In the genomic region with DNA sequence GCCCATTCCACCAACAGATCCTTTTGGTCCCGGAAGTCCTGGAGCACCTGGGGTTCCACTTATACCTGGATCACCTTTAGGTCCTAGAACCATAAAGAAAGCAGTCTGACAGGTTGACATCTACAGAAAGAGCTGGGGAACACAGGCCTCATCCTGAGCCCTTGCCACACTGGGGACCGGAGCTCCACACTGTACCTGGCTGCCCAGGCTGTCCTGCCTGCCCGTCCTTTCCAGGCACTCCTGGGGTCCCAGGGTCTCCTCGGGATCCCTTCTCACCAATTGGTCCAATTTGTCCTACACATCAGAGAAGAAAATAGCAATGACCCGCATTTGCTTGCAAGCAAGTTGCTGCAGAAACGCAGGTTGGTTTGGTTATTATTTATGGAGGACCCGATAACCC, we compare ENCODE assay signal across 40 cellular contexts.
"Had no signal": no experiment of that assay in that cellular context is flagged by ENCODE, and none has a peak within 500 bp of the region (broad histone marks: within the 10 kb centered on the region; RNA-seq: fewer than 3 reads in every experiment).

No MANE protein-coding gene starts in this region.

- H3K4me3 Mint-ChIP-seq: activated CD4-positive, alpha-beta memory T cell treated with anti-CD3 and anti-CD28 coated beads, Interleukin-2, amount 10 ng/mL, durations not matched to agents 7 days and 5 days; activated CD4-positive, alpha-beta T cell treated with anti-CD3 and anti-CD28 coated beads for 36 hours; activated CD4-positive, alpha-beta T cell treated with anti-CD3 and anti-CD28 coated beads, Interleukin-2, amount 10 ng/mL, durations not matched to agents 7 days and 5 days; activated CD8-positive, alpha-beta memory T cell treated with anti-CD3 and anti-CD28 coated beads, Interleukin-2, amount 10 ng/mL, durations not matched to agents 7 days and 5 days; activated CD8-positive, alpha-beta T cell treated with anti-CD3 and anti-CD28 coated beads, Interleukin-2, amount 10 ng/mL, durations not matched to agents 7 days and 5 days; activated naive CD4-positive, alpha-beta T cell treated with anti-CD3 and anti-CD28 coated beads, Interleukin-2, amount 10 ng/mL, durations not matched to agents 7 days and 5 days; activated naive CD4-positive, alpha-beta T cell treated with anti-CD3 and anti-CD28 coated beads, Interleukin-2, amount 50 U/mL, for 24 hours; activated naive CD8-positive, alpha-beta T cell; activated naive CD8-positive, alpha-beta T cell treated with anti-CD3 and anti-CD28 coated beads, Interleukin-2, amount 10 ng/mL, durations not matched to agents 7 days and 5 days; activated naive CD8-positive, alpha-beta T cell treated with anti-CD3 and anti-CD28 coated beads, Interleukin-2, amount 50 U/mL, for 24 hours; activated T-cell treated with anti-CD3 and anti-CD28 coated beads, Interleukin-2, amount 50 U/mL, for 24 hours; central memory CD8-positive, alpha-beta T cell; T-helper 1 cell treated with Interleukin-12 subunit alpha and Interleukin-12 subunit beta and Interleukin-4 antibody, amounts not matched to agents 30 μg/mL and 1 μg/mL, for 36 hours; T-helper 2 cell treated with Interferon-gamma antibody and Interleukin-4, amounts not matched to agents 5 μg/mL and 100 μg/mL, for 36 hours; WTC11 had no signal

- H3K36me3 Mint-ChIP-seq: activated CD8-positive, alpha-beta memory T cell treated with anti-CD3 and anti-CD28 coated beads, Interleukin-2, amount 10 ng/mL, durations not matched to agents 7 days and 5 days; activated naive CD4-positive, alpha-beta T cell treated with anti-CD3 and anti-CD28 coated beads, Interleukin-2, amount 10 ng/mL, durations not matched to agents 7 days and 5 days; activated naive CD4-positive, alpha-beta T cell treated with anti-CD3 and anti-CD28 coated beads, Interleukin-2, amount 50 U/mL, for 24 hours; activated naive CD8-positive, alpha-beta T cell treated with anti-CD3 and anti-CD28 coated beads, Interleukin-2, amount 10 ng/mL, durations not matched to agents 7 days and 5 days had no signal

- H3K27ac ChIP-seq: ascending aorta, body of pancreas, brain microvascular endothelial cell, breast epithelium, cardiac muscle cell, WERI-Rb-1 had no signal

- H3K4me1 Mint-ChIP-seq: activated CD4-positive, alpha-beta memory T cell treated with anti-CD3 and anti-CD28 coated beads, Interleukin-2, amount 10 ng/mL, durations not matched to agents 7 days and 5 days; activated CD4-positive, alpha-beta T cell treated with anti-CD3 and anti-CD28 coated beads for 36 hours; activated CD4-positive, alpha-beta T cell treated with anti-CD3 and anti-CD28 coated beads, Interleukin-2, amount 10 ng/mL, durations not matched to agents 7 days and 5 days; activated CD8-positive, alpha-beta memory T cell treated with anti-CD3 and anti-CD28 coated beads, Interleukin-2, amount 10 ng/mL, durations not matched to agents 7 days and 5 days; activated naive CD4-positive, alpha-beta T cell treated with anti-CD3 and anti-CD28 coated beads, Interleukin-2, amount 10 ng/mL, durations not matched to agents 7 days and 5 days; activated naive CD4-positive, alpha-beta T cell treated with anti-CD3 and anti-CD28 coated beads, Interleukin-2, amount 50 U/mL, for 24 hours; activated naive CD8-positive, alpha-beta T cell treated with anti-CD3 and anti-CD28 coated beads, Interleukin-2, amount 10 ng/mL, durations not matched to agents 7 days and 5 days; activated naive CD8-positive, alpha-beta T cell treated with anti-CD3 and anti-CD28 coated beads, Interleukin-2, amount 50 U/mL, for 24 hours; central memory CD8-positive, alpha-beta T cell had no signal

- ATAC-seq: activated CD4-positive, alpha-beta T cell treated with anti-CD3 and anti-CD28 coated beads for 36 hours; activated CD4-positive, CD25-positive, alpha-beta regulatory T cell treated with anti-CD3 and anti-CD28 coated beads, Interleukin-2, amount 50 U/mL, for 24 hours; activated CD8-positive, alpha-beta memory T cell treated with anti-CD3 and anti-CD28 coated beads, Interleukin-2, amount 10 ng/mL, durations not matched to agents 7 days and 5 days; activated CD8-positive, alpha-beta T cell treated with anti-CD3 and anti-CD28 coated beads, Interleukin-2, amount 10 ng/mL, durations not matched to agents 7 days and 5 days; activated naive CD8-positive, alpha-beta T cell treated with anti-CD3 and anti-CD28 coated beads, Interleukin-2, amount 50 U/mL, for 24 hours; body of pancreas; WTC11 had no signal

- H3K4me1 ChIP-seq: ascending aorta, breast epithelium had no signal

- H3K27me3 Mint-ChIP-seq: activated CD4-positive, alpha-beta memory T cell treated with anti-CD3 and anti-CD28 coated beads, Interleukin-2, amount 10 ng/mL, durations not matched to agents 7 days and 5 days; activated CD8-positive, alpha-beta memory T cell treated with anti-CD3 and anti-CD28 coated beads, Interleukin-2, amount 10 ng/mL, durations not matched to agents 7 days and 5 days; activated naive CD4-positive, alpha-beta T cell treated with anti-CD3 and anti-CD28 coated beads, Interleukin-2, amount 10 ng/mL, durations not matched to agents 7 days and 5 days; central memory CD8-positive, alpha-beta T cell had no signal

- H3K4me3 ChIP-seq: ascending aorta, body of pancreas, breast epithelium, cardiac muscle cell had no signal

- H3K9me3 ChIP-seq: ascending aorta had no signal

- DNase-seq: activated CD4-positive, alpha-beta memory T cell treated with anti-CD3 and anti-CD28 coated beads, Interleukin-2, amount 10 ng/mL, durations not matched to agents 7 days and 5 days; activated CD4-positive, alpha-beta T cell treated with anti-CD3 and anti-CD28 coated beads for 1 hour; activated CD4-positive, alpha-beta T cell treated with anti-CD3 and anti-CD28 coated beads for 36 hours; activated CD4-positive, alpha-beta T cell treated with anti-CD3 and anti-CD28 coated beads for 48 hours; activated CD4-positive, alpha-beta T cell treated with anti-CD3 and anti-CD28 coated beads, Interleukin-2, amount 10 ng/mL, durations not matched to agents 7 days and 5 days; activated CD4-positive, alpha-beta T cell treated with anti-CD3 and anti-CD28 coated beads, Interleukin-2, amount 50 U/mL, for 48 hours; activated CD4-positive, CD25-positive, alpha-beta regulatory T cell; activated CD8-positive, alpha-beta memory T cell treated with anti-CD3 and anti-CD28 coated beads for 24 hours; activated CD8-positive, alpha-beta memory T cell treated with anti-CD3 and anti-CD28 coated beads, Interleukin-2, amount 10 ng/mL, durations not matched to agents 7 days and 5 days; activated CD8-positive, alpha-beta memory T cell treated with anti-CD3 and anti-CD28 coated beads, Interleukin-2, amount 50 U/mL, for 48 hours; activated CD8-positive, alpha-beta T cell treated with anti-CD3 and anti-CD28 coated beads, Interleukin-2, amount 10 ng/mL, durations not matched to agents 7 days and 5 days; activated effector memory CD4-positive, alpha-beta T cell treated with Interleukin-2 at 50 U/mL for 16 hours; activated gamma-delta T cell; activated naive CD4-positive, alpha-beta T cell treated with anti-CD3 and anti-CD28 coated beads, Interleukin-2, amount 10 ng/mL, durations not matched to agents 7 days and 5 days; activated naive CD4-positive, alpha-beta T cell treated with Interleukin-2 at 50 U/mL for 16 hours; activated naive CD8-positive, alpha-beta T cell treated with anti-CD3 and anti-CD28 coated beads, Interleukin-2, amount 10 ng/mL, durations not matched to agents 7 days and 5 days; activated naive CD8-positive, alpha-beta T cell treated with anti-CD3 and anti-CD28 coated beads, Interleukin-2, amount 50 U/mL, for 24 hours; activated T-cell treated with anti-CD3 and anti-CD28 coated beads, Interleukin-2, amount 50 U/mL, for 24 hours; activated T-cell treated with anti-CD3 and anti-CD28 coated beads, Interleukin-2, amount 50 U/mL, for 48 hours; amygdala; anterior cingulate cortex; body of pancreas; brain microvascular endothelial cell; caudate nucleus; SW 1271; T-helper 1 cell; T-helper 2 cell; T-helper 9 cell; WERI-Rb-1 had no signal

- H3K27me3 ChIP-seq: ascending aorta, body of pancreas, brain microvascular endothelial cell, breast epithelium, cardiac muscle cell had no signal

- H3K27ac Mint-ChIP-seq: activated CD4-positive, alpha-beta memory T cell treated with anti-CD3 and anti-CD28 coated beads, Interleukin-2, amount 10 ng/mL, durations not matched to agents 7 days and 5 days; activated CD4-positive, alpha-beta T cell treated with anti-CD3 and anti-CD28 coated beads for 36 hours; activated CD4-positive, alpha-beta T cell treated with anti-CD3 and anti-CD28 coated beads, Interleukin-2, amount 10 ng/mL, durations not matched to agents 7 days and 5 days; activated CD8-positive, alpha-beta memory T cell treated with anti-CD3 and anti-CD28 coated beads, Interleukin-2, amount 10 ng/mL, durations not matched to agents 7 days and 5 days; activated CD8-positive, alpha-beta T cell treated with anti-CD3 and anti-CD28 coated beads, Interleukin-2, amount 10 ng/mL, durations not matched to agents 7 days and 5 days; activated naive CD4-positive, alpha-beta T cell treated with anti-CD3 and anti-CD28 coated beads, Interleukin-2, amount 10 ng/mL, durations not matched to agents 7 days and 5 days; activated naive CD4-positive, alpha-beta T cell treated with anti-CD3 and anti-CD28 coated beads, Interleukin-2, amount 50 U/mL, for 24 hours; activated naive CD8-positive, alpha-beta T cell; activated naive CD8-positive, alpha-beta T cell treated with anti-CD3 and anti-CD28 coated beads, Interleukin-2, amount 10 ng/mL, durations not matched to agents 7 days and 5 days; activated naive CD8-positive, alpha-beta T cell treated with anti-CD3 and anti-CD28 coated beads, Interleukin-2, amount 50 U/mL, for 24 hours; activated T-cell treated with anti-CD3 and anti-CD28 coated beads, Interleukin-2, amount 50 U/mL, for 24 hours; activated T-helper 2 cell treated with anti-CD3 and anti-CD28 coated beads, Interferon-gamma antibody, Interleukin-2, Interleukin-4, amounts not matched to agents 10 μg/mL and 5 μg/mL and 100 μg/mL, durations not matched to agents 14 hours and 24 hours and 36 hours; T-helper 1 cell treated with Interleukin-12 subunit alpha and Interleukin-12 subunit beta and Interleukin-4 antibody, amounts not matched to agents 30 μg/mL and 1 μg/mL, for 36 hours; T-helper 2 cell treated with Interferon-gamma antibody and Interleukin-4, amounts not matched to agents 5 μg/mL and 100 μg/mL, for 36 hours; WTC11 had no signal
